ENCODE assay signal across 17 cellular contexts in genomic region chr20:21190866-21191265, GRCh38.
DNase-seq lines count a peak whose midpoint lies in the region; ATAC-seq and TF ChIP-seq lines count a peak whose summit lies in the region.
"Had no signal": no experiment of that assay in that cellular context is flagged by ENCODE, and none has a peak within 500 bp of the region (broad histone marks: within the 10 kb centered on the region; RNA-seq: fewer than 3 reads in every experiment).

No MANE protein-coding gene starts in this region.

- H3K27me3 ChIP-seq in HUES6 (ENCODE audit: control insufficient read depth, insufficient read depth, low read length) (no peaks in the 10 kb centered on the region), SJCRH30 (no peaks in the 10 kb centered on the region), iPS-18a (ENCODE audit: control insufficient read depth, insufficient read depth, low read length) (no peaks in the 10 kb centered on the region), rectal smooth muscle tissue (ENCODE audit: control insufficient read depth, insufficient read depth, low read length) (no peaks in the 10 kb centered on the region)
- H3K27me3 ChIP-seq: BE2C had no signal

- no peaks in the 10 kb centered on the region for H3K27me3 Mint-ChIP-seq in activated CD8-positive, alpha-beta T cell treated with anti-CD3 and anti-CD28 coated beads for 36 hours
- H3K27me3 Mint-ChIP-seq: CD4-positive, alpha-beta T cell had no signal

- intact Hi-C loops in activated CD8-positive, alpha-beta T cell treated with anti-CD3 and anti-CD28 coated beads for 36 hours (cut with micrococcal nuclease), result no loop called here

- no peaks in the 10 kb centered on the region for H3K36me3 Mint-ChIP-seq in activated CD8-positive, alpha-beta T cell treated with anti-CD3 and anti-CD28 coated beads for 36 hours (ENCODE audit: low read depth)

- DNase-seq in SJCRH30 (peak in 1 of 2 experiments; percentile 37), NCI-H510A (lab: John Stamatoyannopoulos, UW) (no peak), AG08395 (ENCODE audit: low spot score) (no peak), GM13976 (ENCODE audit: low spot score) (no peak)
- no peak for DNase-seq in activated CD8-positive, alpha-beta T cell treated with anti-CD3 and anti-CD28 coated beads for 36 hours
- DNase-seq: BE2C; CD4-positive, alpha-beta T cell; GOT3; HFFc6; NCI-H2171; NCI-H446 treated with DMSO at 0.1 percent for 48 hours; SHP77; T-helper 1 cell had no signal

- no peak overlapping the region for H3K4me3 Mint-ChIP-seq in activated CD8-positive, alpha-beta T cell treated with anti-CD3 and anti-CD28 coated beads for 36 hours
- H3K4me3 Mint-ChIP-seq: CD4-positive, alpha-beta T cell; HFFc6 had no signal

- in situ Hi-C loops in GM13976 (cut with MboI; ENCODE audit: low sequenced_read_pairs, unreplicated experiment), result no loop called here

- H3K9me3 ChIP-seq in HUES6 (ENCODE audit: control insufficient read depth, insufficient read depth, low read depth, low read length) (no peaks in the 10 kb centered on the region), SJCRH30 (replicated peaks) (no peaks in the 10 kb centered on the region), iPS-18a (ENCODE audit: control insufficient read depth, low read depth, low read length) (no peaks in the 10 kb centered on the region)
- H3K9me3 ChIP-seq: BE2C had no signal

- H3K36me3 ChIP-seq in HUES6 (ENCODE audit: control insufficient read depth, insufficient read depth, low read length) (no peaks in the 10 kb centered on the region), SJCRH30 (no peaks in the 10 kb centered on the region), iPS-18a (ENCODE audit: control insufficient read depth, low read depth, low read length) (no peaks in the 10 kb centered on the region), rectal smooth muscle tissue (ENCODE audit: control insufficient read depth, insufficient read depth, low read length) (no peaks in the 10 kb centered on the region)
- H3K36me3 ChIP-seq: BE2C had no signal

- H3K4me1 ChIP-seq in HUES6 (ENCODE audit: control insufficient read depth, insufficient read depth, low read length) (peaks cover 48% of the 10 kb centered on the region), SJCRH30 (peaks cover 23% of the 10 kb centered on the region), iPS-18a (ENCODE audit: control insufficient read depth, low read depth, low read length) (peaks cover 46% of the 10 kb centered on the region), rectal smooth muscle tissue (ENCODE audit: control insufficient read depth, insufficient read depth, low read length) (peaks cover 2% of the 10 kb centered on the region)
- H3K4me1 ChIP-seq: BE2C had no signal

- CTCF ChIA-PET in activated CD8-positive, alpha-beta T cell treated with anti-CD3 and anti-CD28 coated beads for 36 hours (lab: Charles Lee), result no interaction called here

- POLR2A ChIA-PET in activated CD8-positive, alpha-beta T cell treated with anti-CD3 and anti-CD28 coated beads for 36 hours (lab: Charles Lee), result no interaction called here

- no peak for TF ChIP-seq CTCF in activated CD8-positive, alpha-beta T cell treated with anti-CD3 and anti-CD28 coated beads for 36 hours (IDR thresholded peaks at IDR 0.05)
- no peak for TF ChIP-seq CTCF in GM13976 (IDR thresholded peaks at IDR 0.05; ENCODE audit: borderline replicate concordance, control extremely low read depth, extremely low read depth, insufficient read depth, missing control alignments)

- H3K27ac Mint-ChIP-seq in activated CD8-positive, alpha-beta T cell treated with anti-CD3 and anti-CD28 coated beads for 36 hours, result no peak overlapping the region
- H3K27ac Mint-ChIP-seq: CD4-positive, alpha-beta T cell; HFFc6 had no signal

- no peaks in the 10 kb centered on the region for H3K4me1 Mint-ChIP-seq in activated CD8-positive, alpha-beta T cell treated with anti-CD3 and anti-CD28 coated beads for 36 hours (ENCODE audit: low read depth)

- H3K9me3 Mint-ChIP-seq in activated CD8-positive, alpha-beta T cell treated with anti-CD3 and anti-CD28 coated beads for 36 hours, result no peaks in the 10 kb centered on the region
- H3K9me3 Mint-ChIP-seq: CD4-positive, alpha-beta T cell; HFFc6 had no signal

- H3K9ac ChIP-seq in HUES6 (ENCODE audit: low read length) (peak overlapping the region; percentile 51), iPS-18a (ENCODE audit: low read length) (peak overlapping the region; percentile 84), rectal smooth muscle tissue (ENCODE audit: low read length) (no peak overlapping the region)

- H3K27ac ChIP-seq in HUES6 (ENCODE audit: low read depth, low read length) (peak overlapping the region; percentile 96), SJCRH30 (peak overlapping the region; percentile 48; the same call in 1 of the 2 replicates), iPS-18a (ENCODE audit: low read length) (peak overlapping the region; percentile 90), rectal smooth muscle tissue (ENCODE audit: low read depth, low read length) (peak overlapping the region; percentile 21)

- peak overlapping the region; percentile 45 for H3K4me3 ChIP-seq in HUES6 (ENCODE audit: low read depth, low read length)
- H3K4me3 ChIP-seq in SJCRH30, result no peak overlapping the region
- peak overlapping the region; percentile 62 for H3K4me3 ChIP-seq in iPS-18a (ENCODE audit: low read length)
- no peak overlapping the region for H3K4me3 ChIP-seq in rectal smooth muscle tissue (ENCODE audit: low read length)

- ATAC-seq in activated CD8-positive, alpha-beta T cell treated with anti-CD3 and anti-CD28 coated beads for 36 hours, result no peak
- ATAC-seq: SK-N-SH treated with all-trans-retinoic acid at 6 μM for 48 hours had no signal

Comparison
In these comparisons a context has a peak if more than half of its experiments do, and no peak if none do; other contexts are left out.
1. H3K27ac ChIP-seq: peak in every context shown above with its lines; median percentile 96 in HUES6; 90 in iPS-18a; 48 in SJCRH30; 21 in rectal smooth muscle tissue.
2. H3K4me3 ChIP-seq: peak in HUES6 (single experiment) and iPS-18a (single experiment); none in SJCRH30 (single experiment) and rectal smooth muscle tissue (single experiment).